ENCODE assay signal across 29 cellular contexts in the genomic region with DNA sequence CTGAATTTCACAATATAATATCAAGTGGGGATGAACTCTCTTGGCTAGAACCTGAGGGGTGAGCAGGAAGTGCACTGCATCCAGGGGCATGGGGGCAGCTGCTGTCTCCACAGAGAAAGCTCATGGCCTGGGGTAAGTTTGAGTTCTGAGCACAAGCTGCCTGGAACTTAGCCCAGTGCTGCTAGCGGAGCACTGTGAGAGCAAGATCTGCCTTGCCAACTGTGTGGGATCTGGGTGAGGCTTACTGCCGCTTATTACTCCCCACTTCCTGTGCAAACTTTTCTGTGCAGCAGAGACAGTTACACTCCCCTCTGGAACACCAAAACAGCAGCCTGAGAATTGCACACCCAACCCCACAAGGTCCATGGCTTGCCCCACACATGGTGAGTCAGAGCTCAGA.
DNase-seq lines count a peak whose midpoint lies in the region; ATAC-seq and TF ChIP-seq lines count a peak whose summit lies in the region.
"Had no signal": no experiment of that assay in that cellular context is flagged by ENCODE, and none has a peak within 500 bp of the region (broad histone marks: within the 10 kb centered on the region; RNA-seq: fewer than 3 reads in every experiment).

No MANE protein-coding gene starts in this region.

- H3K9me3 Mint-ChIP-seq in natural killer cell treated with Interleukin-12 subunit alpha and Interleukin-12 subunit beta and Interleukin-15 and Interleukin-18, amount 100 ng/mL, for 72 hours, result peaks cover 7% of the 10 kb centered on the region
- no peaks in the 10 kb centered on the region for H3K9me3 Mint-ChIP-seq in chondrocyte (ENCODE audit: low read depth)
- H3K9me3 Mint-ChIP-seq: activated T-helper 1 cell treated with anti-CD3 and anti-CD28 coated beads, Interleukin-12 subunit alpha, Interleukin-12 subunit beta, Interleukin-2, Interleukin-4 antibody, amounts not matched to agents 30 ng/mL and 10 ng/mL and 1 ng/mL, durations not matched to agents 14 hours and 24 hours and 36 hours; H9; stimulated activated naive B cell treated with anti-CD40 and anti-IgM and Interleukin-4, amounts not matched to agents 10 μg/mL and 1 μg/mL and 100 μg/mL, for 72 hours had no signal

- no peak overlapping the region for H3K14ac ChIP-seq in neuronal stem cell (ENCODE audit: low read length)

- H3K4me2 ChIP-seq in neuronal stem cell (ENCODE audit: insufficient read depth, low read length, poor library complexity, severe bottlenecking), result no peak overlapping the region

- H3K4me3 Mint-ChIP-seq in natural killer cell treated with Interleukin-12 subunit alpha and Interleukin-12 subunit beta and Interleukin-15 and Interleukin-18, amount 100 ng/mL, for 72 hours, result no peak overlapping the region
- H3K4me3 Mint-ChIP-seq in chondrocyte (ENCODE audit: unreplicated experiment), result no peak overlapping the region
- H3K4me3 Mint-ChIP-seq: activated CD4-positive, alpha-beta memory T cell treated with anti-CD3 and anti-CD28 coated beads for 36 hours; activated T-helper 1 cell treated with anti-CD3 and anti-CD28 coated beads, Interleukin-12 subunit alpha, Interleukin-12 subunit beta, Interleukin-2, Interleukin-4 antibody, amounts not matched to agents 30 ng/mL and 10 ng/mL and 1 ng/mL, durations not matched to agents 14 hours and 24 hours and 36 hours; H9; natural killer cell; stimulated activated naive B cell treated with anti-CD40 and anti-IgM and Interleukin-4, amounts not matched to agents 10 μg/mL and 1 μg/mL and 100 μg/mL, for 72 hours had no signal

- ATAC-seq in natural killer cell treated with Interleukin-12 subunit alpha and Interleukin-12 subunit beta and Interleukin-15 and Interleukin-18, amount 100 ng/mL, for 72 hours, result no peak
- ATAC-seq: K562, natural killer cell had no signal

- no peak overlapping the region for H4K91ac ChIP-seq in neuronal stem cell (ENCODE audit: low read depth, low read length, poor library complexity)

- no peaks in the 10 kb centered on the region for H3K36me3 Mint-ChIP-seq in natural killer cell treated with Interleukin-12 subunit alpha and Interleukin-12 subunit beta and Interleukin-15 and Interleukin-18, amount 100 ng/mL, for 72 hours
- H3K36me3 Mint-ChIP-seq in chondrocyte (ENCODE audit: low read depth), result peaks cover 2% of the 10 kb centered on the region
- H3K36me3 Mint-ChIP-seq: activated CD4-positive, alpha-beta memory T cell treated with anti-CD3 and anti-CD28 coated beads for 36 hours; natural killer cell; stimulated activated naive B cell treated with anti-CD40 and anti-IgM and Interleukin-4, amounts not matched to agents 10 μg/mL and 1 μg/mL and 100 μg/mL, for 72 hours had no signal

- no peaks in the 10 kb centered on the region for H3K36me3 ChIP-seq in neuronal stem cell (replicated peaks in 1 of 2; ENCODE audit: control insufficient read depth in 2 of 2, insufficient read depth in 2 of 2, low read length in 2 of 2)
- H3K36me3 ChIP-seq: BLaER1 treated with 17β-estradiol and CSF1 and Interleukin-3, amounts not matched to agents 10 nM and 100 nM; sigmoid colon; SJSA1; suprapubic skin had no signal

- H3K9ac ChIP-seq in neuronal stem cell (ENCODE audit: low read depth, low read length, poor library complexity), result no peak overlapping the region
- H3K9ac ChIP-seq: BLaER1 treated with 17β-estradiol and CSF1 and Interleukin-3, amounts not matched to agents 10 nM and 100 nM; parathyroid adenoma had no signal

- H3K4me1 Mint-ChIP-seq in natural killer cell treated with Interleukin-12 subunit alpha and Interleukin-12 subunit beta and Interleukin-15 and Interleukin-18, amount 100 ng/mL, for 72 hours (ENCODE audit: low read depth in 2 of 2), result no peaks in the 10 kb centered on the region
- peaks cover 15% of the 10 kb centered on the region for H3K4me1 Mint-ChIP-seq in chondrocyte (ENCODE audit: low read depth)
- H3K4me1 Mint-ChIP-seq: natural killer cell; stimulated activated naive B cell treated with anti-CD40 and anti-IgM and Interleukin-4, amounts not matched to agents 10 μg/mL and 1 μg/mL and 100 μg/mL, for 72 hours had no signal

- no peaks in the 10 kb centered on the region for H3K79me1 ChIP-seq in neuronal stem cell (ENCODE audit: low read depth, low read length)

- H3K27ac Mint-ChIP-seq in natural killer cell treated with Interleukin-12 subunit alpha and Interleukin-12 subunit beta and Interleukin-15 and Interleukin-18, amount 100 ng/mL, for 72 hours, result no peak overlapping the region
- H3K27ac Mint-ChIP-seq in chondrocyte (ENCODE audit: unreplicated experiment), result no peak overlapping the region
- H3K27ac Mint-ChIP-seq: activated CD4-positive, alpha-beta memory T cell treated with anti-CD3 and anti-CD28 coated beads for 36 hours; activated T-helper 1 cell treated with anti-CD3 and anti-CD28 coated beads, Interleukin-12 subunit alpha, Interleukin-12 subunit beta, Interleukin-2, Interleukin-4 antibody, amounts not matched to agents 30 ng/mL and 10 ng/mL and 1 ng/mL, durations not matched to agents 14 hours and 24 hours and 36 hours; natural killer cell; stimulated activated naive B cell treated with anti-CD40 and anti-IgM and Interleukin-4, amounts not matched to agents 10 μg/mL and 1 μg/mL and 100 μg/mL, for 72 hours had no signal

- peaks cover 0 to 5% of the 10 kb centered on the region in 2 donors for H3K9me3 ChIP-seq in neuronal stem cell (replicated peaks in 1 of 2; ENCODE audit: control insufficient read depth in 2 of 2, insufficient read depth in 1 of 2, low read depth in 1 of 2, low read length in 2 of 2)
- H3K9me3 ChIP-seq: BLaER1 treated with 17β-estradiol and CSF1 and Interleukin-3, amounts not matched to agents 10 nM and 100 nM; Caco-2; sigmoid colon; SJSA1; suprapubic skin had no signal

- H3K23ac ChIP-seq in neuronal stem cell (ENCODE audit: low read depth, low read length, poor library complexity), result no peak overlapping the region

- H4K8ac ChIP-seq in neuronal stem cell (ENCODE audit: low read depth, low read length), result no peak overlapping the region

- in situ Hi-C loops in G401 (cut with HindIII; ENCODE audit: low sequenced_read_pairs), result no loop called here

- no peak overlapping the region for H2BK12ac ChIP-seq in neuronal stem cell (ENCODE audit: low read length)

- H3K4me3 ChIP-seq in neuronal stem cell (ENCODE audit: low read length in 2 of 2), result no peak overlapping the region
- H3K4me3 ChIP-seq: BLaER1 treated with 17β-estradiol and CSF1 and Interleukin-3, amounts not matched to agents 10 nM and 100 nM; K562; sigmoid colon; SJSA1; suprapubic skin had no signal

- H3K18ac ChIP-seq in neuronal stem cell (ENCODE audit: low read length), result peak overlapping the region; percentile 40

- no peaks in the 10 kb centered on the region for H3K27me3 Mint-ChIP-seq in natural killer cell treated with Interleukin-12 subunit alpha and Interleukin-12 subunit beta and Interleukin-15 and Interleukin-18, amount 100 ng/mL, for 72 hours
- peaks cover 7% of the 10 kb centered on the region for H3K27me3 Mint-ChIP-seq in chondrocyte (ENCODE audit: low read depth)
- H3K27me3 Mint-ChIP-seq: activated CD4-positive, alpha-beta memory T cell treated with anti-CD3 and anti-CD28 coated beads for 36 hours; stimulated activated naive B cell treated with anti-CD40 and anti-IgM and Interleukin-4, amounts not matched to agents 10 μg/mL and 1 μg/mL and 100 μg/mL, for 72 hours had no signal

- H3K27me3 ChIP-seq in neuronal stem cell (ENCODE audit: control insufficient read depth in 3 of 3, insufficient read depth in 3 of 3, low read depth in 1 of 3, low read length in 3 of 3), result no peaks in the 10 kb centered on the region
- H3K27me3 ChIP-seq: BLaER1 treated with 17β-estradiol and CSF1 and Interleukin-3, amounts not matched to agents 10 nM and 100 nM; sigmoid colon; SJSA1; suprapubic skin had no signal

- peaks cover 2 to 3% of the 10 kb centered on the region in 2 donors for H3K4me1 ChIP-seq in neuronal stem cell (ENCODE audit: control insufficient read depth in 2 of 2, insufficient read depth in 1 of 2, low read depth in 1 of 2, low read length in 2 of 2)
- H3K4me1 ChIP-seq: Caco-2, parathyroid adenoma, sigmoid colon, SJSA1, suprapubic skin had no signal

- H2BK120ac ChIP-seq in neuronal stem cell (ENCODE audit: low read depth, low read length), result no peak overlapping the region

- DNase-seq in G401 (ENCODE audit: low spot score) (peak; percentile 38), NCI-H446 (lab: John Stamatoyannopoulos, UW) (peak; percentile 69 to 87), cerebellar cortex (ENCODE audit: low spot score) (peak; percentile 19), neuronal stem cell (ENCODE audit: low spot score) (no peak), NCI-H2029 (lab: John Stamatoyannopoulos, UW) (no peak), chondrocyte (ENCODE audit: low spot score) (no peak), epidermal melanocyte (ENCODE audit: insufficient read length, low spot score) (no peak)
- no peak for DNase-seq in natural killer cell treated with Interleukin-12 subunit alpha and Interleukin-12 subunit beta and Interleukin-15 and Interleukin-18, amount 100 ng/mL, for 72 hours (ENCODE audit: low spot score)
- DNase-seq: activated CD4-positive, alpha-beta memory T cell treated with anti-CD3 and anti-CD28 coated beads for 36 hours; activated CD8-positive, alpha-beta memory T cell treated with anti-CD3 and anti-CD28 coated beads, Interleukin-2, amount 50 U/mL, for 4 hours; activated naive CD4-positive, alpha-beta T cell treated with anti-CD3 and anti-CD28 coated beads, Interleukin-2, amount 50 U/mL, for 16 hours; amygdala; Caco-2; caudate nucleus; dermis blood vessel endothelial cell; DMS79; H9; kidney; natural killer cell; NCI-H187 treated with DMSO at 0.1 percent for 48 hours; sigmoid colon; stimulated activated naive B cell treated with anti-CD40 and anti-IgM and Interleukin-4, amounts not matched to agents 10 μg/mL and 1 μg/mL and 100 μg/mL, for 72 hours; T-helper 1 cell had no signal

- H3K4ac ChIP-seq in neuronal stem cell (ENCODE audit: low read length), result no peak overlapping the region

- WGBS in neuronal stem cell (ENCODE audit: extremely low coverage in 2 of 2, insufficient read length in 2 of 2, insufficient replicate concordance in 1 of 2), 2 donors, result no CpG with 5 or more reads among the region's 2 CpGs

- peak overlapping the region; percentile 14 for H2AFZ ChIP-seq in neuronal stem cell (ENCODE audit: low read length)
- H2AFZ ChIP-seq: parathyroid adenoma had no signal

- TF ChIP-seq CTCF in chondrocyte (IDR thresholded peaks at IDR 0.05), result no peak

- H2BK5ac ChIP-seq in neuronal stem cell (ENCODE audit: low read length), result no peak overlapping the region

- no peak overlapping the region for H3K27ac ChIP-seq in neuronal stem cell (replicated peaks; ENCODE audit: low read length)
- H3K27ac ChIP-seq: BLaER1 treated with 17β-estradiol and CSF1 and Interleukin-3, amounts not matched to agents 10 nM and 100 nM; parathyroid adenoma; sigmoid colon; SJSA1; suprapubic skin had no signal

- no peak overlapping the region for H2AK5ac ChIP-seq in neuronal stem cell (ENCODE audit: low read depth, low read length)

- no peak overlapping the region for H2BK15ac ChIP-seq in neuronal stem cell (ENCODE audit: low read length)

Comparison
In these comparisons a context has a peak if more than half of its experiments do, and no peak if none do; other contexts are left out.
1. DNase-seq: peak in G401 (single experiment), NCI-H446 (2 of 2) and cerebellar cortex (single experiment); none in neuronal stem cell (single experiment), natural killer cell treated with Interleukin-12 subunit alpha and Interleukin-12 subunit beta and Interleukin-15 and Interleukin-18, amount 100 ng/mL, for 72 hours (single experiment), NCI-H2029 (single experiment), chondrocyte (single experiment) and epidermal melanocyte (single experiment).